21 cellular contexts compared by ENCODE assay signal in genomic region chr18:70359071-70359470, GRCh38.
A peak's percentile ranks its signal among the peaks of the same experiment; 100 is the strongest.
DNase-seq lines count a peak whose midpoint lies in the region; ATAC-seq, FAIRE-seq and TF ChIP-seq lines count a peak whose summit lies in the region.
"Had no signal": no experiment of that assay in that cellular context is flagged by ENCODE, and none has a peak within 500 bp of the region (broad histone marks: within the 10 kb centered on the region; RNA-seq: fewer than 3 reads in every experiment).

No MANE protein-coding gene starts in this region.

- WGBS in A549 (ENCODE audit: missing lambda C conversion rate): 89% methylated on average over 6 of the region's 6 CpGs

- intact Hi-C loops in HCT116 (cut with micrococcal nuclease): loop anchor here (5.0 kb wide), 1 partner anchor 63 kb away; no protein-coding TSS in a partner anchor

- BruUV-seq in HCT116 (replicated peaks; lab: Mats Ljungman, UMichigan): no TSS peak

- RAD21 ChIA-PET in HCT116 (lab: Charles Lee; ENCODE audit: low non-redundant PET in 1 of 2, low total read pairs in 2 of 2, uncharacterized antibody in 2 of 2, unreplicated experiment in 2 of 2): no interaction called here

- no peak for TF ChIP-seq POLR2A in A549 (IDR thresholded peaks at IDR 0.05; ENCODE audit: low read length)
- TF ChIP-seq POLR2A in HCT116 (IDR thresholded peaks at IDR 0.05; ENCODE audit: borderline replicate concordance, extremely low read depth, insufficient read depth, insufficient read length): no peak

- CTCF ChIA-PET in A549 (lab: Yijun Ruan, JAX): no interaction called here
- CTCF ChIA-PET in HCT116 (lab: Charles Lee): interaction anchor here (1.8 kb wide), 1 partner anchor 75 kb away, joined by 4 read pairs; no protein-coding TSS in a partner anchor

- no peak overlapping the region for H3K4me2 ChIP-seq in A549
- H3K4me2 ChIP-seq in HCT116 (ENCODE audit: low read length): peak overlapping the region; percentile 74

- H3K27ac ChIP-seq in A549 (peak overlapping the region; percentile 97), HCT116 (ENCODE audit: low read depth, low read length) (peak overlapping the region; percentile 98)
- H3K27ac ChIP-seq: HL-60 had no signal

- peak; percentile 7 to 20; a peak in 2 of 6 replicates for ATAC-seq in A549
- ATAC-seq in HCT116: peak; percentile 13; the same call in 1 of the 2 replicates
- ATAC-seq: HepG2 had no signal

- no peak for TF ChIP-seq CTCF in A549 (IDR thresholded peaks at IDR 0.05)
- TF ChIP-seq CTCF in HCT116 (IDR thresholded peaks at IDR 0.05 in 2 of 3, conservative IDR thresholded peaks at IDR 0.05 in 1 of 3; ENCODE audit: borderline replicate concordance in 1 of 3, insufficient read depth in 1 of 3, low read depth in 2 of 3, low read length in 2 of 3): no peak

- H3K4me3 ChIP-seq in A549 (no peak overlapping the region), HCT116 (replicated peaks in 1 of 2; ENCODE audit: low read depth in 1 of 2, low read length in 2 of 2) (no peak overlapping the region)
- H3K4me3 ChIP-seq: GM12878 had no signal

- H3K27me3 ChIP-seq in HCT116 (ENCODE audit: insufficient read depth, low read length): no peaks in the 10 kb centered on the region

- H3K9me2 ChIP-seq in HCT116 (ENCODE audit: insufficient read depth): no peaks in the 10 kb centered on the region
- H3K9me2 ChIP-seq: SK-N-SH had no signal

- no peak for TF ChIP-seq EP300 in A549 (IDR thresholded peaks at IDR 0.05)

- H4K20me1 ChIP-seq in HCT116 (ENCODE audit: insufficient read depth): no peaks in the 10 kb centered on the region

- H3K79me2 ChIP-seq in HCT116 (ENCODE audit: insufficient read depth, low read length): no peaks in the 10 kb centered on the region

- DNase-seq in A549 (ENCODE audit: low read depth in 1 of 2, low spot score in 1 of 2): peak in 1 of 2 experiments; percentile 43
- no peak for DNase-seq in HCT116 (ENCODE audit: low read depth, low spot score)
- DNase-seq in RCC 7860 (ENCODE audit: low spot score): peak; percentile 73
- DNase-seq in kidney tubule cell (ENCODE audit: low spot score): peak; percentile 29
- no peak for DNase-seq in hypothalamus (lab: John Stamatoyannopoulos, UW)
- DNase-seq in RPMI8226: no peak
- no peak for DNase-seq in NCI-H146 (lab: John Stamatoyannopoulos, UW)
- DNase-seq: DMS79 treated with DMSO at 0.1 percent for 48 hours, KBM-7, NCI-H1092 treated with DMSO at 0.1 percent for 48 hours, NCI-H2081, NCI-H2171, NCI-H345, NCI-H524 treated with DMSO at 0.1 percent for 48 hours, NCI-H82, SHP77 treated with DMSO at 0.1 percent for 48 hours, SK-N-SH had no signal

- H3K4me1 ChIP-seq in A549 (peaks cover 49% of the 10 kb centered on the region), HCT116 (ENCODE audit: control insufficient read depth in 1 of 2, insufficient read depth in 2 of 2, low read length in 2 of 2) (peaks cover 68 to 83% of the 10 kb centered on the region in 2 experiments)

- H3K9ac ChIP-seq in HCT116 (ENCODE audit: low read length): peak overlapping the region; percentile 68
- H3K9ac ChIP-seq: SK-N-SH had no signal

- H2AFZ ChIP-seq in HCT116 (ENCODE audit: low read depth, low read length, poor library complexity, severe bottlenecking): no peak overlapping the region

- H3K9me3 ChIP-seq in A549 (peaks cover 25% of the 10 kb centered on the region), HCT116 (ENCODE audit: control insufficient read depth in 1 of 2, insufficient read depth in 1 of 2, low read depth in 1 of 2, low read length in 2 of 2) (peaks cover 0 to 10% of the 10 kb centered on the region in 2 experiments; a peak in 1 of 4 replicates)

- H3K36me3 ChIP-seq in HCT116 (ENCODE audit: control insufficient read depth in 1 of 2, insufficient read depth in 2 of 2, low read length in 2 of 2): peaks cover 0 to 20% of the 10 kb centered on the region in 2 experiments; a peak in 2 of 4 replicates

- no peak for FAIRE-seq in A549 (lab: Jason Lieb, UNC)
- FAIRE-seq in RCC 7860 (lab: Jason Lieb, UNC): peak; percentile 52
- FAIRE-seq: GM12878, H54, HepG2 had no signal

- POLR2A ChIA-PET in A549 (lab: Yijun Ruan, JAX) (interaction anchor here (3.0 kb wide), 1 partner anchor 14 kb away, joined by 32 read pairs; no protein-coding TSS in a partner anchor), HCT116 (lab: Charles Lee) (interaction anchor here (1.1 to 2.5 kb wide), 6 partner anchors 8 to 64 kb away, joined by 3 to 15 read pairs (median 8); no protein-coding TSS in a partner anchor)

- TF ChIP-seq RAD21 in A549 (conservative IDR thresholded peaks at IDR 0.05 in 1 of 2, IDR thresholded peaks at IDR 0.05 in 1 of 2) (no peak), HCT116 (IDR thresholded peaks at IDR 0.05; ENCODE audit: low read depth) (no peak)

TF ChIP-seq in A549, 52 proteins besides CTCF, POLR2A, EP300 and RAD21:
- TF ChIP-seq RFX5 (IDR thresholded peaks at IDR 0.05) (no peak), CBX2 (IDR thresholded peaks at IDR 0.05; ENCODE audit: borderline replicate concordance, low read depth) (no peak), BCL3 (IDR thresholded peaks at IDR 0.05) (no peak), PHF8 (IDR thresholded peaks at IDR 0.05; ENCODE audit: borderline replicate concordance, low read depth) (no peak), HEYL (CRISPR knock-in tag; IDR thresholded peaks at IDR 0.05) (no peak), ZSCAN20 (CRISPR knock-in tag; IDR thresholded peaks at IDR 0.05) (no peak), HDAC2 (IDR thresholded peaks at IDR 0.05) (no peak), USF2 (IDR thresholded peaks at IDR 0.05) (no peak)

TF ChIP-seq in HCT116, 20 proteins besides CTCF, POLR2A, EP300 and RAD21:
- TF ChIP-seq EZH2phosphoT487 (IDR thresholded peaks at IDR 0.05; ENCODE audit: borderline replicate concordance) (no peak), SIN3A (IDR thresholded peaks at IDR 0.05; ENCODE audit: low read depth) (no peak), ZBTB33 (IDR thresholded peaks at IDR 0.05; ENCODE audit: extremely low read depth, insufficient replicate concordance, low read length) (no peak), SRF (IDR thresholded peaks at IDR 0.05; ENCODE audit: low read depth) (no peak), ZFX (IDR thresholded peaks at IDR 0.05) (no peak), POLR2AphosphoS5 (IDR thresholded peaks at IDR 0.05; ENCODE audit: low read depth, low read length) (no peak), TCF7L2 (IDR thresholded peaks at IDR 0.05; ENCODE audit: borderline replicate concordance, extremely low read depth, insufficient read depth, insufficient read length) (no peak), JUND (IDR thresholded peaks at IDR 0.05) (no peak), YY1 (IDR thresholded peaks at IDR 0.05; ENCODE audit: extremely low read depth, insufficient replicate concordance, low read depth, low read length) (no peak), ATF3 (IDR thresholded peaks at IDR 0.05) (no peak), MAX (IDR thresholded peaks at IDR 0.05) (no peak), ZNF274 (IDR thresholded peaks at IDR 0.05; ENCODE audit: low read depth, low read length) (no peak), SP1 (IDR thresholded peaks at IDR 0.05; ENCODE audit: low read depth) (no peak), ELF1 (IDR thresholded peaks at IDR 0.05; ENCODE audit: borderline replicate concordance, low read depth) (no peak), EZH2 (IDR thresholded peaks at IDR 0.05) (no peak)
TF ChIP-seq in HCT116: peak in this region for 0.

Comparison
In these comparisons a context has a peak if more than half of its experiments do, and no peak if none do; other contexts are left out.
1. DNase-seq: peak in RCC 7860 (single experiment) and kidney tubule cell (single experiment); none in HCT116 (single experiment), hypothalamus (0 of 51), RPMI8226 (single experiment) and NCI-H146 (single experiment).